In genomic region chr16:28823291-28823718, GRCh38 we compare ENCODE assay signal across 8 cellular contexts.
DNase-seq lines count a peak whose midpoint lies in the region; ATAC-seq and TF ChIP-seq lines count a peak whose summit lies in the region.

No MANE protein-coding gene starts in this region.

- no peaks in the 10 kb centered on the region for H3K27me3 ChIP-seq in iPS DF 6.9 (ENCODE audit: control insufficient read depth, insufficient read depth, low read length)

- H3K36me3 Mint-ChIP-seq in activated naive CD4-positive, alpha-beta T cell treated with anti-CD3 and anti-CD28 coated beads, Interleukin-2, amount 50 U/mL, for 24 hours = peaks cover 18% of the 10 kb centered on the region
- H3K36me3 Mint-ChIP-seq in stimulated activated naive B cell treated with anti-CD40 and anti-IgM and Interleukin-4, amounts not matched to agents 10 μg/mL and 1 μg/mL and 100 μg/mL, for 72 hours = peaks cover 37 to 54% of the 10 kb centered on the region in 2 donors

- POLR2A ChIA-PET in HEK293T (lab: Yijun Ruan, JAX) = interaction anchor here (0.7 to 4.7 kb wide), 18 partner anchors 9 to 127 kb away, joined by 3 to 54 read pairs (median 6); partner anchors contain the start of genes NFATC2IP, SH2B1 and TUFM

- peak overlapping the region; percentile 68 for H3K27ac Mint-ChIP-seq in activated naive CD4-positive, alpha-beta T cell treated with anti-CD3 and anti-CD28 coated beads, Interleukin-2, amount 50 U/mL, for 24 hours
- H3K27ac Mint-ChIP-seq in stimulated activated naive B cell treated with anti-CD40 and anti-IgM and Interleukin-4, amounts not matched to agents 10 μg/mL and 1 μg/mL and 100 μg/mL, for 72 hours = peak overlapping the region; percentile 99

- H3K4me1 Mint-ChIP-seq in activated naive CD4-positive, alpha-beta T cell treated with anti-CD3 and anti-CD28 coated beads, Interleukin-2, amount 50 U/mL, for 24 hours = peaks cover 40% of the 10 kb centered on the region
- peaks cover 26 to 63% of the 10 kb centered on the region in 2 donors for H3K4me1 Mint-ChIP-seq in stimulated activated naive B cell treated with anti-CD40 and anti-IgM and Interleukin-4, amounts not matched to agents 10 μg/mL and 1 μg/mL and 100 μg/mL, for 72 hours

- peak; percentile 17 for ATAC-seq in GM18858 (IDR thresholded peaks at IDR 0.05; ENCODE audit: unreplicated experiment)
- peak; percentile 24 for ATAC-seq in HG03025 (IDR thresholded peaks at IDR 0.05; ENCODE audit: low FRiP score, unreplicated experiment)
- ATAC-seq in stimulated activated naive B cell treated with anti-CD40 and anti-IgM and Interleukin-4, amounts not matched to agents 10 μg/mL and 1 μg/mL and 100 μg/mL, for 72 hours (replicated peaks) = no peak

- peak overlapping the region; percentile 95 for H3K4me3 Mint-ChIP-seq in activated naive CD4-positive, alpha-beta T cell treated with anti-CD3 and anti-CD28 coated beads, Interleukin-2, amount 50 U/mL, for 24 hours
- H3K4me3 Mint-ChIP-seq in stimulated activated naive B cell treated with anti-CD40 and anti-IgM and Interleukin-4, amounts not matched to agents 10 μg/mL and 1 μg/mL and 100 μg/mL, for 72 hours = peak overlapping the region; percentile 96 to 99

- H3K4me1 ChIP-seq in iPS DF 6.9 (ENCODE audit: control insufficient read depth, insufficient read depth, low read length) = no peaks in the 10 kb centered on the region; the same call in 1 of the 2 replicates

- no peaks in the 10 kb centered on the region for H3K9me3 Mint-ChIP-seq in activated naive CD4-positive, alpha-beta T cell treated with anti-CD3 and anti-CD28 coated beads, Interleukin-2, amount 50 U/mL, for 24 hours
- no peaks in the 10 kb centered on the region for H3K9me3 Mint-ChIP-seq in stimulated activated naive B cell treated with anti-CD40 and anti-IgM and Interleukin-4, amounts not matched to agents 10 μg/mL and 1 μg/mL and 100 μg/mL, for 72 hours

- peaks cover 20% of the 10 kb centered on the region; the same call in 1 of the 2 replicates for H3K36me3 ChIP-seq in iPS DF 6.9 (ENCODE audit: control insufficient read depth, insufficient read depth, low read length)

- H3K27ac ChIP-seq in iPS DF 6.9 (ENCODE audit: low read length) = no peak overlapping the region

- CTCF ChIA-PET in HEK293T (lab: Yijun Ruan, JAX) = no interaction called here

- no CpG with 5 or more reads among the region's 44 CpGs for WGBS in iPS DF 6.9 (ENCODE audit: insufficient coverage, insufficient read length)

- DNase-seq in iPS DF 6.9 (ENCODE audit: low read depth, low spot score) (no peak), HEK293T (ENCODE audit: extremely low spot score) (no peak), RKO (ENCODE audit: low spot score) (no peak), NCI-H2081 treated with DMSO at 0.1 percent for 48 hours (lab: John Stamatoyannopoulos, UW) (no peak)
- no peak for DNase-seq in stimulated activated naive B cell treated with anti-CD40 and anti-IgM and Interleukin-4, amounts not matched to agents 10 μg/mL and 1 μg/mL and 100 μg/mL, for 72 hours

- no peaks in the 10 kb centered on the region for H3K27me3 Mint-ChIP-seq in activated naive CD4-positive, alpha-beta T cell treated with anti-CD3 and anti-CD28 coated beads, Interleukin-2, amount 50 U/mL, for 24 hours
- H3K27me3 Mint-ChIP-seq in stimulated activated naive B cell treated with anti-CD40 and anti-IgM and Interleukin-4, amounts not matched to agents 10 μg/mL and 1 μg/mL and 100 μg/mL, for 72 hours = no peaks in the 10 kb centered on the region

- no peaks in the 10 kb centered on the region for H3K9me3 ChIP-seq in iPS DF 6.9 (ENCODE audit: control insufficient read depth, insufficient read depth, low read length)

- H3K4me3 ChIP-seq in iPS DF 6.9 (ENCODE audit: low read length) = peak overlapping the region; percentile 87

TF ChIP-seq in HEK293T, 16 proteins besides CTCF, POLR2A, EP300 and RAD21:
- no peak for TF ChIP-seq CTBP1 (IDR thresholded peaks at IDR 0.05; ENCODE audit: borderline replicate concordance)
- no peak for TF ChIP-seq FOXK2 (IDR thresholded peaks at IDR 0.05)
- TF ChIP-seq SUZ12 (IDR thresholded peaks at IDR 0.05) = no peak
- TF ChIP-seq NFRKB (IDR thresholded peaks at IDR 0.05) = no peak
- no peak for TF ChIP-seq PKNOX1 (IDR thresholded peaks at IDR 0.05)
- no peak for TF ChIP-seq BHLHE40 (IDR thresholded peaks at IDR 0.05; ENCODE audit: borderline replicate concordance)
- no peak for TF ChIP-seq SP1 (IDR thresholded peaks at IDR 0.05)

Comparison
In these comparisons a context has a peak if more than half of its experiments do, and no peak if none do; other contexts are left out.
1. ATAC-seq: peak in GM18858 (single experiment) and HG03025 (single experiment); none in stimulated activated naive B cell treated with anti-CD40 and anti-IgM and Interleukin-4, amounts not matched to agents 10 μg/mL and 1 μg/mL and 100 μg/mL, for 72 hours (0 of 2).